ENCODE assay signal across 1 cellular context in genomic region chr14:36955967-36956366, GRCh38.
A peak's percentile ranks its signal among the peaks of the same experiment; 100 is the strongest.
TF ChIP-seq lines count a peak whose summit lies in the region.

No MANE protein-coding gene starts in this region.

TF ChIP-seq in HEK293, 187 proteins besides CTCF, POLR2A, EP300 and RAD21 (continued from another document and continues in another):
- TF ChIP-seq ZNF600 (tag by site-specific recombination; IDR thresholded peaks at IDR 0.05) (0 out of 2 replicates have a peak, but pooled peaks have one; percentile 13), ZNF488 (tag by site-specific recombination; IDR thresholded peaks at IDR 0.05) (peak; percentile 42; the same call in 1 of the 2 replicates), ZNF280D (tag by site-specific recombination; IDR thresholded peaks at IDR 0.05) (no peak), PRDM4 (tag by site-specific recombination; IDR thresholded peaks at IDR 0.05) (peak; percentile 59), ZNF561 (tag by site-specific recombination; IDR thresholded peaks at IDR 0.05; ENCODE audit: borderline replicate concordance) (peak; percentile 98), GFI1B (tag by site-specific recombination; IDR thresholded peaks at IDR 0.05) (0 out of 2 replicates have a peak, but pooled peaks have one; percentile 7), ZNF610 (tag by site-specific recombination; IDR thresholded peaks at IDR 0.05; ENCODE audit: borderline replicate concordance) (0 out of 2 replicates have a peak, but pooled peaks have one; percentile 12), ZNF76 (tag by site-specific recombination; IDR thresholded peaks at IDR 0.05; ENCODE audit: borderline replicate concordance, low read depth) (no peak), ZNF768 (tag by site-specific recombination; IDR thresholded peaks at IDR 0.05) (no peak), YY1 (tag by site-specific recombination; IDR thresholded peaks at IDR 0.05) (peak; percentile 54; the same call in 1 of the 2 replicates), ZBTB20 (tag by site-specific recombination; IDR thresholded peaks at IDR 0.05) (no peak), FEZF1 (tag by site-specific recombination; IDR thresholded peaks at IDR 0.05) (peak; percentile 96), ZNF521 (tag by site-specific recombination; IDR thresholded peaks at IDR 0.05) (no peak), ZNF580 (tag by site-specific recombination; IDR thresholded peaks at IDR 0.05) (peak; percentile 55; the same call in 1 of the 2 replicates), PRDM6 (tag by site-specific recombination; IDR thresholded peaks at IDR 0.05) (peak; percentile 93), ZNF416 (tag by site-specific recombination; IDR thresholded peaks at IDR 0.05) (no peak), ZNF837 (tag by site-specific recombination; IDR thresholded peaks at IDR 0.05) (no peak), ZSCAN5A (tag by site-specific recombination; IDR thresholded peaks at IDR 0.05) (no peak), ZNF398 (tag by site-specific recombination; IDR thresholded peaks at IDR 0.05) (0 out of 2 replicates have a peak, but pooled peaks have one; percentile 11), ZNF19 (tag by site-specific recombination; IDR thresholded peaks at IDR 0.05; ENCODE audit: low read depth) (no peak), ZXDB (tag by site-specific recombination; IDR thresholded peaks at IDR 0.05) (peak; percentile 69), ZBTB17 (tag by site-specific recombination; IDR thresholded peaks at IDR 0.05) (0 out of 2 replicates have a peak, but pooled peaks have one; percentile 42), KLF10 (tag by site-specific recombination; IDR thresholded peaks at IDR 0.05) (peak; percentile 61; the same call in 1 of the 2 replicates), ZNF280C (tag by site-specific recombination; IDR thresholded peaks at IDR 0.05) (no peak), BCL6B (tag by site-specific recombination; IDR thresholded peaks at IDR 0.05) (peak; percentile 50; the same call in 1 of the 2 replicates), ZNF449 (tag by site-specific recombination; IDR thresholded peaks at IDR 0.05) (0 out of 2 replicates have a peak, but pooled peaks have one; percentile 16), ZNF335 (tag by site-specific recombination; conservative IDR thresholded peaks at IDR 0.05) (no peak), OSR2 (tag by site-specific recombination; IDR thresholded peaks at IDR 0.05) (peak; percentile 85), ZBTB8A (tag by site-specific recombination; IDR thresholded peaks at IDR 0.05) (peak; percentile 57; the same call in 1 of the 2 replicates), ZNF645 (tag by site-specific recombination; IDR thresholded peaks at IDR 0.05) (no peak), ZNF121 (tag by site-specific recombination; IDR thresholded peaks at IDR 0.05) (peak; percentile 49; the same call in 1 of the 2 replicates), ZNF16 (tag by site-specific recombination; IDR thresholded peaks at IDR 0.05; ENCODE audit: low read depth) (no peak), ZNF654 (tag by site-specific recombination; IDR thresholded peaks at IDR 0.05; ENCODE audit: low read depth) (no peak), ZIC2 (tag by site-specific recombination; IDR thresholded peaks at IDR 0.05) (peak; percentile 57), ZNF404 (tag by site-specific recombination; IDR thresholded peaks at IDR 0.05) (no peak), ZNF433 (tag by site-specific recombination; IDR thresholded peaks at IDR 0.05; ENCODE audit: low read depth) (no peak), ZBTB44 (tag by site-specific recombination; IDR thresholded peaks at IDR 0.05) (peak; percentile 52; the same call in 1 of the 2 replicates), HOXD13 (CRISPR knock-in tag; IDR thresholded peaks at IDR 0.05; ENCODE audit: borderline replicate concordance) (peak; percentile 31; the same call in 1 of the 2 replicates)
